ENCODE assay signal across 18 cellular contexts in the genomic region with DNA sequence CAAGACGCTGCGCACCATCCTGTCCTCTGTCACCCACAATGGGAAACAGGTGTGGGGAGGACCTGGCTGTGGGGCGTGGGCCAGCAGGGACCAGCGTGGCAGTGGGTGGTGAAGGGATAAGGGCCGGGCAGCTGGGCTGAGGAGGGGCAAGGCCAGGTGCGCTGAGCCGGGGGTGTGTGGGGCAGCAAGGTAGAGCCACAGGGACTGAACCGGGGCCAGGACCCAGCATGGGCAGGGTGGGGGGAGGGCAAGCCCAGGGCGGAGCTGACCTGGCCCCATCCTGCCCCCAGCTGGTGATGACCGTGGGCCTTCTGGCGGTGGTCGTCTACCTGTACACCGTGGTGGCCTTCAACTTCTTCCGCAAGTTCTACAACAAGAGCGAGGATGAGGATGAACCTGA. TPM values are rescaled to one million over a fixed set of nuclear protein-coding genes. Genes with fewer than 3 reads are reported as not detected.
DNase-seq lines count a peak whose midpoint lies in the region; ATAC-seq and TF ChIP-seq lines count a peak whose summit lies in the region.
"Had no signal": no experiment of that assay in that cellular context is flagged by ENCODE, and none has a peak within 500 bp of the region (broad histone marks: within the 10 kb centered on the region; RNA-seq: fewer than 3 reads in every experiment).

No MANE protein-coding gene starts in this region.

- H3K27ac ChIP-seq in RWPE1 = peak overlapping the region; percentile 76
- no peak overlapping the region for H3K27ac ChIP-seq in psoas muscle
- no peak overlapping the region for H3K27ac ChIP-seq in upper lobe of right lung
- H3K27ac ChIP-seq: BLaER1 treated with 17β-estradiol and CSF1 and Interleukin-3, amounts not matched to agents 10 nM and 100 nM had no signal

- no peak overlapping the region for H3K27ac Mint-ChIP-seq in activated CD4-positive, alpha-beta T cell treated with anti-CD3 and anti-CD28 coated beads, Interleukin-2, amount 10 ng/mL, durations not matched to agents 24 days and 14 days
- H3K27ac Mint-ChIP-seq in activated naive CD4-positive, alpha-beta T cell treated with anti-CD3 and anti-CD28 coated beads, Interleukin-2, amount 10 ng/mL, durations not matched to agents 7 days and 5 days = no peak overlapping the region
- H3K27ac Mint-ChIP-seq: B cell had no signal

- H3K36me3 ChIP-seq in psoas muscle (ENCODE audit: insufficient read depth in 1 of 2, low read depth in 1 of 2) (peaks cover 0 to 93% of the 10 kb centered on the region in 2 donors), upper lobe of right lung (no peaks in the 10 kb centered on the region)
- H3K36me3 ChIP-seq: BLaER1 treated with 17β-estradiol and CSF1 and Interleukin-3, amounts not matched to agents 10 nM and 100 nM; HAP-1 had no signal

- no peak overlapping the region for H3K4me3 ChIP-seq in psoas muscle
- H3K4me3 ChIP-seq in upper lobe of right lung = no peak overlapping the region
- H3K4me3 ChIP-seq: BLaER1 treated with 17β-estradiol and CSF1 and Interleukin-3, amounts not matched to agents 10 nM and 100 nM; GM12878; HAP-1 had no signal

- H3K27me3 Mint-ChIP-seq in activated CD4-positive, alpha-beta T cell treated with anti-CD3 and anti-CD28 coated beads, Interleukin-2, amount 10 ng/mL, durations not matched to agents 24 days and 14 days = no peaks in the 10 kb centered on the region
- peaks cover 11% of the 10 kb centered on the region for H3K27me3 Mint-ChIP-seq in activated naive CD4-positive, alpha-beta T cell treated with anti-CD3 and anti-CD28 coated beads, Interleukin-2, amount 10 ng/mL, durations not matched to agents 7 days and 5 days
- H3K27me3 Mint-ChIP-seq: B cell; CD8-positive, alpha-beta memory T cell had no signal

- no peak overlapping the region for H3K4me3 Mint-ChIP-seq in activated CD4-positive, alpha-beta T cell treated with anti-CD3 and anti-CD28 coated beads, Interleukin-2, amount 10 ng/mL, durations not matched to agents 24 days and 14 days
- no peak overlapping the region for H3K4me3 Mint-ChIP-seq in activated naive CD4-positive, alpha-beta T cell treated with anti-CD3 and anti-CD28 coated beads, Interleukin-2, amount 10 ng/mL, durations not matched to agents 7 days and 5 days
- H3K4me3 Mint-ChIP-seq: B cell had no signal

- 84 to 90% (median 89%) methylated on average over 14 to 15 of the region's 15 CpGs for WGBS in psoas muscle, 3 donors

- H3K9me3 ChIP-seq in psoas muscle (no peaks in the 10 kb centered on the region), upper lobe of right lung (no peaks in the 10 kb centered on the region)
- H3K9me3 ChIP-seq: BLaER1 treated with 17β-estradiol and CSF1 and Interleukin-3, amounts not matched to agents 10 nM and 100 nM; HAP-1 had no signal

- no peak for TF ChIP-seq CTCF in RWPE1 (conservative IDR thresholded peaks at IDR 0.05; ENCODE audit: low read depth)
- TF ChIP-seq CTCF in psoas muscle (IDR thresholded peaks at IDR 0.05) = no peak
- TF ChIP-seq CTCF in upper lobe of right lung (IDR thresholded peaks at IDR 0.05) = no peak

- no peaks in the 10 kb centered on the region for H3K36me3 Mint-ChIP-seq in activated CD4-positive, alpha-beta T cell treated with anti-CD3 and anti-CD28 coated beads, Interleukin-2, amount 10 ng/mL, durations not matched to agents 24 days and 14 days (ENCODE audit: low read depth)
- H3K36me3 Mint-ChIP-seq in activated naive CD4-positive, alpha-beta T cell treated with anti-CD3 and anti-CD28 coated beads, Interleukin-2, amount 10 ng/mL, durations not matched to agents 7 days and 5 days = no peaks in the 10 kb centered on the region

- intact Hi-C loops in psoas muscle (cut with DNase I) (no loop called here), upper lobe of right lung (cut with DNase I) (no loop called here)
- intact Hi-C loops in activated CD4-positive, alpha-beta T cell treated with anti-CD3 and anti-CD28 coated beads, Interleukin-2, amount 10 ng/mL, durations not matched to agents 24 days and 14 days (cut with micrococcal nuclease) = no loop called here

- CTCF ChIA-PET in RWPE1 (lab: Yijun Ruan, JAX) = interaction anchor here (0.5 to 0.6 kb wide), 2 partner anchors 16 to 245 kb away, joined by 3 to 6 read pairs; no protein-coding TSS in a partner anchor
- CTCF ChIA-PET in activated naive CD4-positive, alpha-beta T cell treated with anti-CD3 and anti-CD28 coated beads, Interleukin-2, amount 10 ng/mL, durations not matched to agents 7 days and 5 days (lab: Charles Lee) = no interaction called here

- POLR2A ChIA-PET in RWPE1 (lab: Yijun Ruan, JAX; ENCODE audit: low non-redundant PET) = interaction anchor here (1.8 kb wide), 1 partner anchor 39 kb away, joined by 6 read pairs; a partner anchor contains a TSS

- no peaks in the 10 kb centered on the region for H3K4me1 ChIP-seq in psoas muscle
- H3K4me1 ChIP-seq in upper lobe of right lung = no peaks in the 10 kb centered on the region
- H3K4me1 ChIP-seq: HAP-1 had no signal

- no peaks in the 10 kb centered on the region for H3K9me3 Mint-ChIP-seq in activated CD4-positive, alpha-beta T cell treated with anti-CD3 and anti-CD28 coated beads, Interleukin-2, amount 10 ng/mL, durations not matched to agents 24 days and 14 days
- H3K9me3 Mint-ChIP-seq in activated naive CD4-positive, alpha-beta T cell treated with anti-CD3 and anti-CD28 coated beads, Interleukin-2, amount 10 ng/mL, durations not matched to agents 7 days and 5 days = no peaks in the 10 kb centered on the region
- H3K9me3 Mint-ChIP-seq: CD8-positive, alpha-beta memory T cell had no signal

- ATAC-seq in esophagus mucosa = peak; percentile 8
- peak; percentile 13 to 15 (median 14) for ATAC-seq in psoas muscle
- peak; percentile 19 for ATAC-seq in upper lobe of right lung
- ATAC-seq: GM12878 had no signal

- H3K4me1 Mint-ChIP-seq in activated CD4-positive, alpha-beta T cell treated with anti-CD3 and anti-CD28 coated beads, Interleukin-2, amount 10 ng/mL, durations not matched to agents 24 days and 14 days = peaks cover 12% of the 10 kb centered on the region
- H3K4me1 Mint-ChIP-seq in activated naive CD4-positive, alpha-beta T cell treated with anti-CD3 and anti-CD28 coated beads, Interleukin-2, amount 10 ng/mL, durations not matched to agents 7 days and 5 days = peaks cover 23% of the 10 kb centered on the region

- no peak for DNase-seq in RWPE1 (ENCODE audit: low spot score)
- no peak for DNase-seq in psoas muscle
- no peak for DNase-seq in upper lobe of right lung
- no peak for DNase-seq in activated CD4-positive, alpha-beta T cell treated with anti-CD3 and anti-CD28 coated beads, Interleukin-2, amount 10 ng/mL, durations not matched to agents 24 days and 14 days
- DNase-seq in NCI-H2107 treated with DMSO at 0.1 percent for 48 hours (lab: John Stamatoyannopoulos, UW; ENCODE audit: unreplicated experiment) = no peak
- DNase-seq in activated naive CD4-positive, alpha-beta T cell treated with anti-CD3 and anti-CD28 coated beads, Interleukin-2, amount 10 ng/mL, durations not matched to agents 7 days and 5 days = no peak
- DNase-seq: COR-L47, DMS 273 treated with DMSO at 0.1 percent for 48 hours, DMS53, DND-41, EL had no signal

- no peaks in the 10 kb centered on the region for H3K27me3 ChIP-seq in psoas muscle (ENCODE audit: insufficient read depth in 3 of 3, low read length in 2 of 3)
- no peaks in the 10 kb centered on the region for H3K27me3 ChIP-seq in upper lobe of right lung
- H3K27me3 ChIP-seq: BLaER1 treated with 17β-estradiol and CSF1 and Interleukin-3, amounts not matched to agents 10 nM and 100 nM had no signal

RNA-seq across cellular contexts. Expression of a gene that starts 37.7 kb away (rescaled TPM):
- total RNA-seq in esophagus mucosa (3.4 TPM), psoas muscle (1 to 10 TPM in 3 of 4 donors, under 1 TPM in 1; 0.67 to 1.4 (median 1.2) TPM), upper lobe of right lung (12.1 TPM)
- under 1 TPM; 0.36 to 0.68 (median 0.64) TPM for polyA plus RNA-seq in psoas muscle
- 156 and 172 TPM in 2 replicates for total RNA-seq in activated CD4-positive, alpha-beta T cell treated with anti-CD3 and anti-CD28 coated beads, Interleukin-2, amount 10 ng/mL, durations not matched to agents 24 days and 14 days
- total RNA-seq: G401 had no signal

RNA-seq across cellular contexts. Expression of a gene that starts 38.9 kb away (rescaled TPM):
- total RNA-seq in esophagus mucosa = 304 TPM
- 100 to 1,000 TPM; 367 to 549 (median 436) TPM for total RNA-seq in psoas muscle
- polyA plus RNA-seq in psoas muscle = 100 to 1,000 TPM; 422 to 984 (median 637) TPM
- total RNA-seq in upper lobe of right lung = 215 TPM
- 321 and 322 TPM in 2 replicates for total RNA-seq in activated CD4-positive, alpha-beta T cell treated with anti-CD3 and anti-CD28 coated beads, Interleukin-2, amount 10 ng/mL, durations not matched to agents 24 days and 14 days

Comparison
In these comparisons a context has a peak if more than half of its experiments do, and no peak if none do; other contexts are left out.
1. RNA of a gene that starts 37.7 kb away (total RNA-seq): 156 to 172 TPM in activated CD4-positive, alpha-beta T cell treated with anti-CD3 and anti-CD28 coated beads, Interleukin-2, amount 10 ng/mL, durations not matched to agents 24 days and 14 days; 12.1 TPM in upper lobe of right lung (single experiment), 3.4 TPM in esophagus mucosa (single experiment) and 0.67 to 1.4 TPM in psoas muscle; every median in the first group is over 10 times any median in the second.
2. Peak in every context shown above with its lines, with median percentiles within 50 percentile points of each other: ATAC-seq.